27 cellular contexts compared by ENCODE assay signal in the genomic region with DNA sequence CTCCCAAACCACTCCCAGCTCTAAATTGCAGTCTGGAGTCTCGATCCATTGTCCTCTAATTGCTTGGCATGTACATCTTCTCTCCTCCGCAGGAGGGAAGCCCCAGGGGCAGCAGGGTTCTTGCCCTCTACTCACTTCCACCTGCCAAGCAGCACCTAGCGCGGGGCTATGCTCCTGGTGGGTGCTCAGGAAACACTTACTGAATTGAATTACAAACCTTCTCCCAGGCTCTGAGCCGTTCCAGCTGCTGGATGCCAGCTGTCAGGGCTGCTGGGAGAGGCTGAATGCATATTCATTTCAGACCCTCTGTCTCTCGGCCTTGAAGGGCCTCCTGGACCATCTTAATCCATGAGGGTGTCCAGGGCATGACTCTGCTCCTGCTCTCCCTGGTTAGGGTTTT.
DNase-seq lines count a peak whose midpoint lies in the region; ATAC-seq and TF ChIP-seq lines count a peak whose summit lies in the region.
"Had no signal": no experiment of that assay in that cellular context is flagged by ENCODE, and none has a peak within 500 bp of the region (broad histone marks: within the 10 kb centered on the region; RNA-seq: fewer than 3 reads in every experiment).

No MANE protein-coding gene starts in this region.

- H3K9ac ChIP-seq in H9 (ENCODE audit: extremely low read depth, insufficient read length, low read length): no peak overlapping the region

- H2BK5ac ChIP-seq in H9 (ENCODE audit: insufficient read length, low read length): no peak overlapping the region

- H3K36me3 Mint-ChIP-seq in H9 (ENCODE audit: insufficient read depth in 1 of 3, low read depth in 3 of 3): no peaks in the 10 kb centered on the region; a peak in 1 of 7 replicates
- no peaks in the 10 kb centered on the region for H3K36me3 Mint-ChIP-seq in activated T-helper 17 cell treated with anti-CD3 and anti-CD28 coated beads, Interleukin-2, amount 50 U/mL, for 72 hours (ENCODE audit: low read depth)
- H3K36me3 Mint-ChIP-seq: CD4-positive, CD25-positive, alpha-beta regulatory T cell; immature natural killer cell; naive B cell had no signal

- no peak overlapping the region for H3K4me3 Mint-ChIP-seq in H9
- H3K4me3 Mint-ChIP-seq in activated T-helper 17 cell treated with anti-CD3 and anti-CD28 coated beads, Interleukin-2, amount 50 U/mL, for 72 hours: no peak overlapping the region
- H3K4me3 Mint-ChIP-seq: activated CD4-positive, alpha-beta T cell treated with anti-CD3 and anti-CD28 coated beads, Interleukin-2, amount 10 ng/mL, durations not matched to agents 7 days and 5 days; activated naive CD8-positive, alpha-beta T cell treated with anti-CD3 and anti-CD28 coated beads, Interleukin-2, amount 50 U/mL, for 24 hours; activated T-cell treated with anti-CD3 and anti-CD28 coated beads, Interleukin-2, amount 50 U/mL, for 4 hours; CD4-positive, CD25-positive, alpha-beta regulatory T cell; GM23338; immature natural killer cell; naive B cell had no signal

- H3K79me1 ChIP-seq in H9 (ENCODE audit: insufficient read depth, low read depth, low read length, poor library complexity, severe bottlenecking): no peaks in the 10 kb centered on the region

- TF ChIP-seq CTCF in H9 (conservative IDR thresholded peaks at IDR 0.05): no peak

- no peak overlapping the region for H3K23ac ChIP-seq in H9 (ENCODE audit: insufficient read length, low read depth, low read length)

- H3K56ac ChIP-seq in H9 (ENCODE audit: insufficient read length, low read depth, low read length): no peak overlapping the region

- H3K4me1 Mint-ChIP-seq in H9: peaks cover 8 to 12% of the 10 kb centered on the region in 2 experiments
- H3K4me1 Mint-ChIP-seq in activated T-helper 17 cell treated with anti-CD3 and anti-CD28 coated beads, Interleukin-2, amount 50 U/mL, for 72 hours: no peaks in the 10 kb centered on the region
- H3K4me1 Mint-ChIP-seq: activated CD4-positive, alpha-beta T cell treated with anti-CD3 and anti-CD28 coated beads, Interleukin-2, amount 10 ng/mL, durations not matched to agents 7 days and 5 days; activated naive CD8-positive, alpha-beta T cell treated with anti-CD3 and anti-CD28 coated beads, Interleukin-2, amount 50 U/mL, for 24 hours; CD4-positive, CD25-positive, alpha-beta regulatory T cell; immature natural killer cell; naive B cell had no signal

- no peak overlapping the region for H3T11ph ChIP-seq in H9 (ENCODE audit: low read length)

- no peaks in the 10 kb centered on the region for H3K27me3 ChIP-seq in H9 (ENCODE audit: insufficient read depth, low read length)

- no peak overlapping the region for H2BK120ac ChIP-seq in H9 (ENCODE audit: low read depth, low read length, poor library complexity, severe bottlenecking)

- no peaks in the 10 kb centered on the region for H4K20me1 ChIP-seq in H9 (ENCODE audit: control insufficient read depth, insufficient read depth, insufficient read length)

- DNase-seq in NCI-H2081 (lab: John Stamatoyannopoulos, UW) (peak; percentile 34 to 78), NCI-H2081 treated with DMSO at 0.1 percent for 48 hours (lab: John Stamatoyannopoulos, UW) (no peak), NCI-H1417 treated with DMSO at 0.1 percent for 48 hours (lab: John Stamatoyannopoulos, UW) (peak; percentile 14), NCI-H345 (lab: John Stamatoyannopoulos, UW) (peak; percentile 55), left kidney (ENCODE audit: low read depth, low spot score) (peak; percentile 82), H9 (no peak), RKO (ENCODE audit: low spot score) (no peak)
- DNase-seq: 8988T; activated CD4-positive, alpha-beta T cell treated with anti-CD3 and anti-CD28 coated beads, Interleukin-2, amount 10 ng/mL, durations not matched to agents 7 days and 5 days; activated naive CD8-positive, alpha-beta T cell treated with anti-CD3 and anti-CD28 coated beads, Interleukin-2, amount 50 U/mL, for 24 hours; activated T-cell treated with anti-CD3 and anti-CD28 coated beads, Interleukin-2, amount 50 U/mL, for 4 hours; CD4-positive, CD25-positive, alpha-beta regulatory T cell; central memory CD4-positive, alpha-beta T cell; dorsolateral prefrontal cortex; hypothalamus; immature natural killer cell; left lung; MV-4-11; naive B cell; nucleus accumbens; PC-9; psoas muscle; SHP77 treated with DMSO at 0.1 percent for 48 hours; stimulated activated naive CD4-positive, alpha-beta T cell treated with Interleukin-2 at 50 U/mL for 16 hours; T1000 had no signal

- H3K27me3 Mint-ChIP-seq in H9 (ENCODE audit: low read depth): peaks cover 16% of the 10 kb centered on the region
- peaks cover 10% of the 10 kb centered on the region for H3K27me3 Mint-ChIP-seq in activated T-helper 17 cell treated with anti-CD3 and anti-CD28 coated beads, Interleukin-2, amount 50 U/mL, for 72 hours
- H3K27me3 Mint-ChIP-seq: activated CD4-positive, alpha-beta T cell treated with anti-CD3 and anti-CD28 coated beads, Interleukin-2, amount 10 ng/mL, durations not matched to agents 7 days and 5 days had no signal

- no peaks in the 10 kb centered on the region for H3K23me2 ChIP-seq in H9 (ENCODE audit: insufficient read length, low read depth, low read length, poor library complexity, severe bottlenecking)

- no peaks in the 10 kb centered on the region for H3K9me3 ChIP-seq in H9 (ENCODE audit: control insufficient read depth, low read depth, low read length)
- H3K9me3 ChIP-seq: left lung, psoas muscle had no signal

- H3K4me1 ChIP-seq in H9 (ENCODE audit: insufficient read depth, low read length): no peaks in the 10 kb centered on the region
- H3K4me1 ChIP-seq: left lung, psoas muscle had no signal

- H2AK5ac ChIP-seq in H9 (ENCODE audit: insufficient read length, low read length): no peak overlapping the region

- H3K27ac Mint-ChIP-seq in H9: no peak overlapping the region
- no peak overlapping the region for H3K27ac Mint-ChIP-seq in activated T-helper 17 cell treated with anti-CD3 and anti-CD28 coated beads, Interleukin-2, amount 50 U/mL, for 72 hours
- H3K27ac Mint-ChIP-seq: activated CD4-positive, alpha-beta T cell treated with anti-CD3 and anti-CD28 coated beads, Interleukin-2, amount 10 ng/mL, durations not matched to agents 7 days and 5 days; activated naive CD8-positive, alpha-beta T cell treated with anti-CD3 and anti-CD28 coated beads, Interleukin-2, amount 50 U/mL, for 24 hours; GM23338; immature natural killer cell had no signal

- H3K18ac ChIP-seq in H9 (ENCODE audit: insufficient read length, low read depth, low read length): no peak overlapping the region

- no peak overlapping the region for H3K14ac ChIP-seq in H9 (ENCODE audit: insufficient read depth, low read length)

- no peak overlapping the region for H3K4ac ChIP-seq in H9 (ENCODE audit: low read depth, low read length)

- no peak overlapping the region for H2AFZ ChIP-seq in H9 (ENCODE audit: low read length)
- H2AFZ ChIP-seq: GM23338, PC-9 had no signal

- H4K8ac ChIP-seq in H9 (replicated peaks; ENCODE audit: insufficient read length, low read depth, low read length): no peak overlapping the region

- peaks cover 0 to under 1% of the 10 kb centered on the region in 2 experiments; a peak in 2 of 5 replicates for H3K9me3 Mint-ChIP-seq in H9
- H3K9me3 Mint-ChIP-seq in activated T-helper 17 cell treated with anti-CD3 and anti-CD28 coated beads, Interleukin-2, amount 50 U/mL, for 72 hours: no peaks in the 10 kb centered on the region
- H3K9me3 Mint-ChIP-seq: activated CD4-positive, alpha-beta T cell treated with anti-CD3 and anti-CD28 coated beads, Interleukin-2, amount 10 ng/mL, durations not matched to agents 7 days and 5 days; activated naive CD8-positive, alpha-beta T cell treated with anti-CD3 and anti-CD28 coated beads, Interleukin-2, amount 50 U/mL, for 24 hours; activated T-cell treated with anti-CD3 and anti-CD28 coated beads, Interleukin-2, amount 50 U/mL, for 4 hours; CD4-positive, CD25-positive, alpha-beta regulatory T cell; GM23338 had no signal

- ATAC-seq in activated T-helper 17 cell treated with anti-CD3 and anti-CD28 coated beads, Interleukin-2, amount 50 U/mL, for 72 hours (replicated peaks): no peak
- ATAC-seq: activated naive CD8-positive, alpha-beta T cell treated with anti-CD3 and anti-CD28 coated beads, Interleukin-2, amount 50 U/mL, for 24 hours; activated T-cell treated with anti-CD3 and anti-CD28 coated beads, Interleukin-2, amount 50 U/mL, for 4 hours; GM23338; left lung; psoas muscle had no signal

- H4K5ac ChIP-seq in H9 (ENCODE audit: insufficient read length, low read depth, low read length): no peak overlapping the region

- WGBS in H9 (ENCODE audit: extremely low coverage, insufficient read length, low lambda C conversion rate): no CpG with 5 or more reads among the region's 6 CpGs

- H3K79me2 ChIP-seq in H9 (ENCODE audit: insufficient read depth, low read length): no peaks in the 10 kb centered on the region

- H2BK20ac ChIP-seq in H9 (ENCODE audit: low read depth, low read length, poor library complexity, severe bottlenecking): no peak overlapping the region

- no peak overlapping the region for H2BK12ac ChIP-seq in H9 (ENCODE audit: insufficient read length, low read depth, low read length)

- H3K4me2 ChIP-seq in H9 (ENCODE audit: insufficient read depth, insufficient read length, low read length): no peak overlapping the region
- H3K4me2 ChIP-seq: GM23338, PC-9 had no signal

- no peak overlapping the region for H4K91ac ChIP-seq in H9 (ENCODE audit: insufficient read length, low read depth, low read length)

- no peak overlapping the region for H2BK15ac ChIP-seq in H9 (ENCODE audit: low read depth, low read length)

- no peak overlapping the region for H3K27ac ChIP-seq in H9 (ENCODE audit: insufficient read length, low read depth, low read length)
- H3K27ac ChIP-seq: left lung, PC-9, psoas muscle had no signal

Comparison
In these comparisons a context has a peak if more than half of its experiments do, and no peak if none do; other contexts are left out.
1. DNase-seq: peak in NCI-H2081 (2 of 2), NCI-H1417 treated with DMSO at 0.1 percent for 48 hours (single experiment), NCI-H345 (single experiment) and left kidney (single experiment); none in NCI-H2081 treated with DMSO at 0.1 percent for 48 hours (single experiment), H9 (single experiment) and RKO (single experiment).